ENCODE assay signal across 22 cellular contexts in genomic region chr7:18013936-18014335, GRCh38. TPM values are rescaled to one million over a fixed set of nuclear protein-coding genes. Genes with fewer than 3 reads are reported as not detected.
A peak's percentile ranks its signal among the peaks of the same experiment; 100 is the strongest.
DNase-seq lines count a peak whose midpoint lies in the region; ATAC-seq lines count a peak whose summit lies in the region.
"Had no signal": no experiment of that assay in that cellular context is flagged by ENCODE, and none has a peak within 500 bp of the region (broad histone marks: within the 10 kb centered on the region; RNA-seq: fewer than 3 reads in every experiment).

No MANE protein-coding gene starts in this region.

- H3K27me3 Mint-ChIP-seq in activated CD4-positive, alpha-beta T cell treated with anti-CD3 and anti-CD28 coated beads, Interleukin-2, amount 10 ng/mL, durations not matched to agents 24 days and 14 days = peaks cover 5% of the 10 kb centered on the region

- no peak for ATAC-seq in GM19397 (IDR thresholded peaks at IDR 0.05; ENCODE audit: unreplicated experiment)
- ATAC-seq in HG02588 (IDR thresholded peaks at IDR 0.05; ENCODE audit: unreplicated experiment) = no peak

- no peak overlapping the region for H3K4me3 Mint-ChIP-seq in activated CD4-positive, alpha-beta T cell treated with anti-CD3 and anti-CD28 coated beads, Interleukin-2, amount 10 ng/mL, durations not matched to agents 24 days and 14 days
- H3K4me3 Mint-ChIP-seq: naive B cell had no signal

- intact Hi-C loops in activated CD4-positive, alpha-beta T cell treated with anti-CD3 and anti-CD28 coated beads, Interleukin-2, amount 10 ng/mL, durations not matched to agents 24 days and 14 days (cut with micrococcal nuclease) = no loop called here

- H3K36me3 Mint-ChIP-seq in activated CD4-positive, alpha-beta T cell treated with anti-CD3 and anti-CD28 coated beads, Interleukin-2, amount 10 ng/mL, durations not matched to agents 24 days and 14 days (ENCODE audit: low read depth) = no peaks in the 10 kb centered on the region

- no peak overlapping the region for H3K27ac Mint-ChIP-seq in activated CD4-positive, alpha-beta T cell treated with anti-CD3 and anti-CD28 coated beads, Interleukin-2, amount 10 ng/mL, durations not matched to agents 24 days and 14 days
- H3K27ac Mint-ChIP-seq: naive B cell had no signal

- H3K9me3 Mint-ChIP-seq in activated CD4-positive, alpha-beta T cell treated with anti-CD3 and anti-CD28 coated beads, Interleukin-2, amount 10 ng/mL, durations not matched to agents 24 days and 14 days = no peaks in the 10 kb centered on the region

- H3K4me1 Mint-ChIP-seq in activated CD4-positive, alpha-beta T cell treated with anti-CD3 and anti-CD28 coated beads, Interleukin-2, amount 10 ng/mL, durations not matched to agents 24 days and 14 days = no peaks in the 10 kb centered on the region
- H3K4me1 Mint-ChIP-seq: naive B cell had no signal

- peak; percentile 2 for DNase-seq in activated CD4-positive, alpha-beta T cell treated with anti-CD3 and anti-CD28 coated beads, Interleukin-2, amount 10 ng/mL, durations not matched to agents 24 days and 14 days
- no peak for DNase-seq in activated CD4-positive, alpha-beta T cell treated with anti-CD3 and anti-CD28 coated beads, Interleukin-2, amount 50 U/mL, for 1 hour
- DNase-seq in astrocyte of the hippocampus (ENCODE audit: low read depth, low spot score) (peak; percentile 44), glomerular visceral epithelial cell (ENCODE audit: extremely low spot score) (peak; percentile 42), COLO829 (ENCODE audit: low spot score) (no peak), NCI-H748 (lab: John Stamatoyannopoulos, UW; ENCODE audit: unreplicated experiment) (no peak)
- DNase-seq: 8988T; activated CD4-positive, alpha-beta T cell treated with anti-CD3 and anti-CD28 coated beads, Interleukin-2, amount 50 U/mL, for 4 hours; activated effector memory CD4-positive, alpha-beta T cell treated with anti-CD3 and anti-CD28 coated beads, Interleukin-2, amount 50 U/mL, for 16 hours; adrenal gland; DMS 273 treated with DMSO at 0.1 percent for 48 hours; mammary epithelial cell; naive B cell; NCI-H2029; NCI-H446; RPMI8226; stimulated activated CD4-positive, alpha-beta T cell treated with anti-CD3 and anti-CD28 coated beads, Interleukin-4, amount 100 ng/mL, for 4 hours; SW 1271; upper lobe of left lung had no signal

RNA-seq across cellular contexts. Expression of gene PRPS1L1, which starts 13.7 kb away (rescaled TPM):
- not detected in 2 replicates for total RNA-seq in activated CD4-positive, alpha-beta T cell treated with anti-CD3 and anti-CD28 coated beads, Interleukin-2, amount 10 ng/mL, durations not matched to agents 24 days and 14 days
- total RNA-seq: adrenal gland, mammary epithelial cell, omental fat pad, upper lobe of left lung had no signal

Comparison
In these comparisons a context has a peak if more than half of its experiments do, and no peak if none do; other contexts are left out.
1. DNase-seq: peak in activated CD4-positive, alpha-beta T cell treated with anti-CD3 and anti-CD28 coated beads, Interleukin-2, amount 10 ng/mL, durations not matched to agents 24 days and 14 days (single experiment), astrocyte of the hippocampus (single experiment) and glomerular visceral epithelial cell (single experiment); none in activated CD4-positive, alpha-beta T cell treated with anti-CD3 and anti-CD28 coated beads, Interleukin-2, amount 50 U/mL, for 1 hour (single experiment), COLO829 (single experiment) and NCI-H748 (single experiment).